In genomic region chr10:114367041-114367675, GRCh38 we compare ENCODE assay signal across 13 cellular contexts.
A peak's percentile ranks its signal among the peaks of the same experiment; 100 is the strongest.
DNase-seq lines count a peak whose midpoint lies in the region; ATAC-seq and TF ChIP-seq lines count a peak whose summit lies in the region.
"Had no signal": no experiment of that assay in that cellular context is flagged by ENCODE, and none has a peak within 500 bp of the region (broad histone marks: within the 10 kb centered on the region; RNA-seq: fewer than 3 reads in every experiment).

No MANE protein-coding gene starts in this region.

- H3K9me3 ChIP-seq in stomach smooth muscle (ENCODE audit: control insufficient read depth in 2 of 2, low read length in 2 of 2): no peaks in the 10 kb centered on the region

- CTCF ChIA-PET in HEK293T (lab: Yijun Ruan, JAX): interaction anchor here (0.5 to 1.0 kb wide), 3 partner anchors 20 to 71 kb away, joined by 3 read pairs; no protein-coding TSS in a partner anchor

- peaks cover 41% of the 10 kb centered on the region for H3K4me1 ChIP-seq in stomach smooth muscle (ENCODE audit: control insufficient read depth, insufficient read depth, low read length)

- H3K9ac ChIP-seq in stomach smooth muscle (ENCODE audit: low read length in 2 of 2): peak overlapping the region in 1 of 2 donors; percentile 5

- POLR2A ChIA-PET in HEK293T (lab: Yijun Ruan, JAX): no interaction called here

- H3K4me3 ChIP-seq in stomach smooth muscle (ENCODE audit: low read length in 2 of 2): no peak overlapping the region
- H3K4me3 ChIP-seq: dorsolateral prefrontal cortex had no signal

- H3K27me3 ChIP-seq in stomach smooth muscle (ENCODE audit: control insufficient read depth in 1 of 2, insufficient read depth in 2 of 2, low read length in 2 of 2): no peaks in the 10 kb centered on the region

- H3K36me3 ChIP-seq in stomach smooth muscle (ENCODE audit: control insufficient read depth in 2 of 2, insufficient read depth in 2 of 2, low read length in 2 of 2): no peaks in the 10 kb centered on the region

- ATAC-seq in SK-N-SH treated with all-trans-retinoic acid at 6 μM for 48 hours (peak; percentile 65), HG02973 (IDR thresholded peaks at IDR 0.05; ENCODE audit: unreplicated experiment) (no peak)
- ATAC-seq: activated T-helper 17 cell treated with anti-CD3 and anti-CD28 coated beads, Interleukin-2, amount 50 U/mL, for 72 hours; stimulated activated naive B cell treated with anti-CD40 and anti-IgM and Interleukin-4, amounts not matched to agents 10 μg/mL and 1 μg/mL and 100 μg/mL, for 72 hours had no signal

- peak overlapping the region; percentile 76 for H3K27ac ChIP-seq in stomach smooth muscle (ENCODE audit: low read length)
- H3K27ac ChIP-seq: dorsolateral prefrontal cortex had no signal

- DNase-seq in HEK293T (ENCODE audit: extremely low spot score) (no peak), kidney glomerular epithelial cell (lab: John Stamatoyannopoulos, UW) (peak; percentile 69), GDM1 (lab: John Stamatoyannopoulos, UW) (no peak), DMS79 (lab: John Stamatoyannopoulos, UW) (no peak)
- DNase-seq in stimulated activated naive CD4-positive, alpha-beta T cell (lab: John Stamatoyannopoulos, UW): no peak
- DNase-seq: dorsolateral prefrontal cortex; NCI-H510A treated with DMSO at 0.1 percent for 48 hours; stimulated activated naive B cell treated with anti-CD40 and anti-IgM and Interleukin-4, amounts not matched to agents 10 μg/mL and 1 μg/mL and 100 μg/mL, for 72 hours; T1000 had no signal

TF ChIP-seq in HEK293T, 16 proteins besides CTCF, POLR2A, EP300 and RAD21:
- TF ChIP-seq, protein P1, sequence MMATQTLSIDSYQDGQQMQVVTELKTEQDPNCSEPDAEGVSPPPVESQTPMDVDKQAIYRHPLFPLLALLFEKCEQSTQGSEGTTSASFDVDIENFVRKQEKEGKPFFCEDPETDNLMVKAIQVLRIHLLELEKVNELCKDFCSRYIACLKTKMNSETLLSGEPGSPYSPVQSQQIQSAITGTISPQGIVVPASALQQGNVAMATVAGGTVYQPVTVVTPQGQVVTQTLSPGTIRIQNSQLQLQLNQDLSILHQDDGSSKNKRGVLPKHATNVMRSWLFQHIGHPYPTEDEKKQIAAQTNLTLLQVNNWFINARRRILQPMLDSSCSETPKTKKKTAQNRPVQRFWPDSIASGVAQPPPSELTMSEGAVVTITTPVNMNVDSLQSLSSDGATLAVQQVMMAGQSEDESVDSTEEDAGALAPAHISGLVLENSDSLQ (IDR thresholded peaks at IDR 0.05): peak; percentile 21; the same call in 1 of the 2 replicates
- no peak for TF ChIP-seq NFRKB (IDR thresholded peaks at IDR 0.05)
- no peak for TF ChIP-seq L3MBTL2 (conservative IDR thresholded peaks at IDR 0.05)

TF ChIP-seq in SK-N-SH treated with all-trans-retinoic acid at 6 μM for 48 hours, 23 proteins besides CTCF, POLR2A, EP300 and RAD21:
- no peak for TF ChIP-seq ZNF8 (CRISPR knock-in tag; IDR thresholded peaks at IDR 0.05)
TF ChIP-seq in SK-N-SH treated with all-trans-retinoic acid at 6 μM for 48 hours: peak in this region for 0.
